ENCODE assay signal across 1 cellular context in genomic region chr12:95996034-95996658, GRCh38.
TF ChIP-seq lines count a peak whose summit lies in the region.

A gene with protein sequence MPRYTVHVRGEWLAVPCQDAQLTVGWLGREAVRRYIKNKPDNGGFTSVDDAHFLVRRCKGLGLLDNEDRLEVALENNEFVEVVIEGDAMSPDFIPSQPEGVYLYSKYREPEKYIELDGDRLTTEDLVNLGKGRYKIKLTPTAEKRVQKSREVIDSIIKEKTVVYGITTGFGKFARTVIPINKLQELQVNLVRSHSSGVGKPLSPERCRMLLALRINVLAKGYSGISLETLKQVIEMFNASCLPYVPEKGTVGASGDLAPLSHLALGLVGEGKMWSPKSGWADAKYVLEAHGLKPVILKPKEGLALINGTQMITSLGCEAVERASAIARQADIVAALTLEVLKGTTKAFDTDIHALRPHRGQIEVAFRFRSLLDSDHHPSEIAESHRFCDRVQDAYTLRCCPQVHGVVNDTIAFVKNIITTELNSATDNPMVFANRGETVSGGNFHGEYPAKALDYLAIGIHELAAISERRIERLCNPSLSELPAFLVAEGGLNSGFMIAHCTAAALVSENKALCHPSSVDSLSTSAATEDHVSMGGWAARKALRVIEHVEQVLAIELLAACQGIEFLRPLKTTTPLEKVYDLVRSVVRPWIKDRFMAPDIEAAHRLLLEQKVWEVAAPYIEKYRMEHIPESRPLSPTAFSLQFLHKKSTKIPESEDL (minus strand): TSS chr12:95996344. CDS start chr12:95995910, 434 bp downstream.

TF ChIP-seq in HepG2, 621 proteins besides CTCF, POLR2A, EP300 and RAD21 (continued from another document and continues in another):
- TF ChIP-seq ZNF318 (CRISPR knock-in tag; IDR thresholded peaks at IDR 0.05) (peak; percentile 92; the same call in 1 of the 2 replicates), ZNF770 (CRISPR knock-in tag; IDR thresholded peaks at IDR 0.05) (no peak; the same call in 1 of the 2 replicates), FOXC1 (CRISPR knock-in tag; IDR thresholded peaks at IDR 0.05; ENCODE audit: borderline replicate concordance) (peak; percentile 84; the same call in 1 of the 2 replicates), DDIT3 (CRISPR knock-in tag; IDR thresholded peaks at IDR 0.05) (no peak), NFRKB (IDR thresholded peaks at IDR 0.05) (no peak), ZNF556 (CRISPR knock-in tag; IDR thresholded peaks at IDR 0.05; ENCODE audit: borderline replicate concordance) (peak; percentile 95; the same call in 1 of the 2 replicates), NFIB (CRISPR knock-in tag; IDR thresholded peaks at IDR 0.05; ENCODE audit: borderline replicate concordance) (no peak), IRF2 (CRISPR knock-in tag; IDR thresholded peaks at IDR 0.05) (peak; percentile 92), ZNF780A (CRISPR knock-in tag; IDR thresholded peaks at IDR 0.05) (peak; percentile 75; the same call in 1 of the 2 replicates), ZFP1 (CRISPR knock-in tag; IDR thresholded peaks at IDR 0.05) (peak; percentile 90), LRRFIP1 (CRISPR knock-in tag; conservative IDR thresholded peaks at IDR 0.05) (no peak), HNF4A (CRISPR knock-in tag; IDR thresholded peaks at IDR 0.05) (peak; percentile 96), KDM1A (CRISPR knock-in tag; IDR thresholded peaks at IDR 0.05) (peak; percentile 52; the same call in 1 of the 2 replicates), NFE2 (CRISPR knock-in tag; IDR thresholded peaks at IDR 0.05) (no peak), SAFB2 (CRISPR knock-in tag; IDR thresholded peaks at IDR 0.05; ENCODE audit: borderline replicate concordance, low read depth) (peak; percentile 43; the same call in 1 of the 2 replicates), SP2 (CRISPR knock-in tag; IDR thresholded peaks at IDR 0.05) (no peak), ZNF746 (CRISPR knock-in tag; IDR thresholded peaks at IDR 0.05) (peak; percentile 82; the same call in 1 of the 2 replicates), THYN1 (CRISPR knock-in tag; IDR thresholded peaks at IDR 0.05; ENCODE audit: borderline replicate concordance, low read depth) (no peak), YEATS4 (CRISPR knock-in tag; IDR thresholded peaks at IDR 0.05; ENCODE audit: borderline replicate concordance) (peak; percentile 82; the same call in 1 of the 2 replicates), HOXA7 (CRISPR knock-in tag; IDR thresholded peaks at IDR 0.05) (no peak), REXO4 (CRISPR knock-in tag; IDR thresholded peaks at IDR 0.05; ENCODE audit: borderline replicate concordance) (peak; percentile 55; the same call in 1 of the 2 replicates), ZNF607 (CRISPR knock-in tag; IDR thresholded peaks at IDR 0.05; ENCODE audit: borderline replicate concordance) (peak; percentile 81), ZNF720 (CRISPR knock-in tag; IDR thresholded peaks at IDR 0.05) (no peak), PITX1 (CRISPR knock-in tag; IDR thresholded peaks at IDR 0.05) (peak; percentile 92), ZNF713 (CRISPR knock-in tag; IDR thresholded peaks at IDR 0.05) (no peak), SNRNP70 (IDR thresholded peaks at IDR 0.05; ENCODE audit: low read depth, low read length) (no peak), ZNF326 (CRISPR knock-in tag; IDR thresholded peaks at IDR 0.05; ENCODE audit: borderline replicate concordance) (no peak), PCBP2 (optimal IDR thresholded peaks at IDR 0.05; ENCODE audit: low read depth, low read length, poor library complexity, severe bottlenecking) (no peak), ZNF550 (CRISPR knock-in tag; IDR thresholded peaks at IDR 0.05; ENCODE audit: borderline replicate concordance) (no peak), SMAD1 (CRISPR knock-in tag; IDR thresholded peaks at IDR 0.05; ENCODE audit: borderline replicate concordance, low read depth) (no peak), ZNF205 (CRISPR knock-in tag; IDR thresholded peaks at IDR 0.05) (peak; percentile 80; the same call in 1 of the 2 replicates), THAP11 (CRISPR knock-in tag; IDR thresholded peaks at IDR 0.05) (peak; percentile 85), HCFC1 (IDR thresholded peaks at IDR 0.05; ENCODE audit: low read depth, low read length) (no peak), PATZ1 (CRISPR knock-in tag; IDR thresholded peaks at IDR 0.05) (peak; percentile 79), POLR2AphosphoS2 (IDR thresholded peaks at IDR 0.05; ENCODE audit: low read depth, low read length) (no peak), ZSCAN21 (CRISPR knock-in tag; IDR thresholded peaks at IDR 0.05; ENCODE audit: borderline replicate concordance) (peak; percentile 87)
- TF ChIP-seq, protein P1, sequence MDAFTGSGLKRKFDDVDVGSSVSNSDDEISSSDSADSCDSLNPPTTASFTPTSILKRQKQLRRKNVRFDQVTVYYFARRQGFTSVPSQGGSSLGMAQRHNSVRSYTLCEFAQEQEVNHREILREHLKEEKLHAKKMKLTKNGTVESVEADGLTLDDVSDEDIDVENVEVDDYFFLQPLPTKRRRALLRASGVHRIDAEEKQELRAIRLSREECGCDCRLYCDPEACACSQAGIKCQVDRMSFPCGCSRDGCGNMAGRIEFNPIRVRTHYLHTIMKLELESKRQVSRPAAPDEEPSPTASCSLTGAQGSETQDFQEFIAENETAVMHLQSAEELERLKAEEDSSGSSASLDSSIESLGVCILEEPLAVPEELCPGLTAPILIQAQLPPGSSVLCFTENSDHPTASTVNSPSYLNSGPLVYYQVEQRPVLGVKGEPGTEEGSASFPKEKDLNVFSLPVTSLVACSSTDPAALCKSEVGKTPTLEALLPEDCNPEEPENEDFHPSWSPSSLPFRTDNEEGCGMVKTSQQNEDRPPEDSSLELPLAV (CRISPR knock-in tag; conservative IDR thresholded peaks at IDR 0.05; ENCODE audit: low read depth) = no peak
- TF ChIP-seq, protein P2, sequence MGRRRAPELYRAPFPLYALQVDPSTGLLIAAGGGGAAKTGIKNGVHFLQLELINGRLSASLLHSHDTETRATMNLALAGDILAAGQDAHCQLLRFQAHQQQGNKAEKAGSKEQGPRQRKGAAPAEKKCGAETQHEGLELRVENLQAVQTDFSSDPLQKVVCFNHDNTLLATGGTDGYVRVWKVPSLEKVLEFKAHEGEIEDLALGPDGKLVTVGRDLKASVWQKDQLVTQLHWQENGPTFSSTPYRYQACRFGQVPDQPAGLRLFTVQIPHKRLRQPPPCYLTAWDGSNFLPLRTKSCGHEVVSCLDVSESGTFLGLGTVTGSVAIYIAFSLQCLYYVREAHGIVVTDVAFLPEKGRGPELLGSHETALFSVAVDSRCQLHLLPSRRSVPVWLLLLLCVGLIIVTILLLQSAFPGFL (CRISPR knock-in tag; IDR thresholded peaks at IDR 0.05) = no peak
- TF ChIP-seq, protein P3, sequence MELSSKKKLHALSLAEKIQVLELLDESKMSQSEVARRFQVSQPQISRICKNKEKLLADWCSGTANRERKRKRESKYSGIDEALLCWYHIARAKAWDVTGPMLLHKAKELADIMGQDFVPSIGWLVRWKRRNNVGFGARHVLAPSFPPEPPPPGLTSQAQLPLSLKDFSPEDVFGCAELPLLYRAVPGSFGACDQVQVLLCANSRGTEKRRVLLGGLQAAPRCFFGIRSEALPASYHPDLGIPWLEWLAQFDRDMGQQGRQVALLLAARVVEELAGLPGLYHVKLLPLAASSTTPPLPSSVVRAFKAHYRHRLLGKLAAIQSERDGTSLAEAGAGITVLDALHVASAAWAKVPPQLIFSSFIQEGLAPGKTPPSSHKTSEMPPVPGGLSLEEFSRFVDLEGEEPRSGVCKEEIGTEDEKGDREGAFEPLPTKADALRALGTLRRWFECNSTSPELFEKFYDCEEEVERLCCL (CRISPR knock-in tag; IDR thresholded peaks at IDR 0.05; ENCODE audit: borderline replicate concordance) = no peak
